Comparison of ENCODE assay signal across 8 cellular contexts in the genomic region with DNA sequence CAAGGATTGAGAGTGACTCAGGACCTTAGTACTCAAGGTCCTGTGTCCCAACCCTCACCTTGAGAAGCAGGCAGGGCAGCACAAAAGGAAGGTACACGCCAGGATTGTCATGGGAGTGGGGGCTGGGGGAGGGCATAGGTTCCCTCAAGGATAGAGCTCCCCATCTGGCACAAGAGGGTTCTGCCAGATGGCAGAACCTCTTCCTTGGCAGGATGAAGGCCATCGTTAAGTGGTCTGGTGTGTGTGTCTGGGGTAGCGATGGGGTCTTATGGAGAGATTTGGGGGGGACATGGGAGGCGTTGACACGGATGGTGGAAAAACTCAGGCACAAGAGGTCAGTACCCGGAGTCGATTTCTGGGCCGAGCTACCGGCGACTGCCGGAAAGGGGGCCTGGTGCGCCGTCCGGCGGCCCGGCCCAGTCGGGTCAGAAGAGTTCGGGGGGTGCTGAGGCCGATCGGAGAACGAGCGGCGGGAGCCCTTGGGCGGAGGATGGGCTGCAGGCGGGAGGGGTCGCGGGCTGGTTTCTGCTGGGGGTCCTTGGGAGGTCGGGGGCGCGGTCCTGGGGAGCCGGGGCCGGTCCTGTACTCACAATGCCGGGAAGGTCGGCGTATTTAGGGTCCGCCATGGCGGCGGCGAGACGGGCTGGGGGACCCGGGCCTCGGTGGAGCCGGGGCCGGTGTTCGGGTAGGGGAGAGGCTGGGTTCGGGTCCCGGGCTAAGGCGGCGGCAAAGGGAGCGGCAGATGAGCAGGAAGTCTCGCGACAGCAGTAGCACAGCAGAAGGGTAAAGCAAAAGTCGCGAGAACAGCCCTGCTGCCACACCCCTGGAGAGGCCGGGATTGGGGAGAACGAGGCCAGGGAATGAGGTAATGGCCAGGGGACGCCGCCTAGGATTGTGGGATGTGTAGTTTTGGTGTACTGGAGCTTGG. TPM values are rescaled to one million over a fixed set of nuclear protein-coding genes. Genes with fewer than 3 reads are reported as not detected.
DNase-seq lines count a peak whose midpoint lies in the region; ATAC-seq, FAIRE-seq and TF ChIP-seq lines count a peak whose summit lies in the region.

A gene (minus strand): TSS at position 755 of the 928 bp plus-strand sequence. CDS start 129 bp downstream, at position 626.

- no peaks in the 10 kb centered on the region for H3F3A ChIP-seq in SU-DHL-6 (ENCODE audit: insufficient read depth)

- peak within 1 kb of the TSS; percentile 99 for H3K4me3 Mint-ChIP-seq in activated naive CD8-positive, alpha-beta T cell treated with anti-CD3 and anti-CD28 coated beads, Interleukin-2, amount 10 ng/mL, durations not matched to agents 7 days and 5 days

- H3K27ac ChIP-seq in SU-DHL-6 (ENCODE audit: low read depth, low read length) (no peak within 1 kb of the TSS; the same call in 1 of the 2 replicates), pancreas (peak within 1 kb of the TSS; percentile 57 to 78 (median 76)), tibial artery (peak within 1 kb of the TSS; percentile 89 to 90)

- peak; percentile 69 for FAIRE-seq in pancreas (lab: Jason Lieb, UNC)

- H3K4me1 ChIP-seq in pancreas: peaks cover 0 to 12% (median 5%) of the 10 kb centered on the region in 3 donors
- peaks cover 0 to 40% (median 28%) of the 10 kb centered on the region in 4 donors for H3K4me1 ChIP-seq in tibial artery

- peak within 1 kb of the TSS; percentile 95 for H3K9ac ChIP-seq in SU-DHL-6 (ENCODE audit: low read length)

- peak within 1 kb of the TSS; percentile 83 for H3K4me2 ChIP-seq in SU-DHL-6 (ENCODE audit: low read depth, low read length, poor library complexity, severe bottlenecking)

- H3K27me3 ChIP-seq in SU-DHL-6 (ENCODE audit: low read length) (no peaks in the 10 kb centered on the region), pancreas (no peaks in the 10 kb centered on the region), tibial artery (peaks cover 0 to 27% of the 10 kb centered on the region in 2 donors)

- H2AFZ ChIP-seq in SU-DHL-6 (ENCODE audit: low read depth, low read length, severe bottlenecking): peak within 1 kb of the TSS; percentile 85

- H4K20me1 ChIP-seq in SU-DHL-6 (ENCODE audit: low read depth, low read length): no peaks in the 10 kb centered on the region

- peaks cover 44% of the 10 kb centered on the region for H3K4me1 Mint-ChIP-seq in activated naive CD8-positive, alpha-beta T cell treated with anti-CD3 and anti-CD28 coated beads, Interleukin-2, amount 10 ng/mL, durations not matched to agents 7 days and 5 days

- 0 to 1% methylated on average over 50 to 58 of the region's 58 CpGs for WGBS in pancreas, 2 donors

- H3K36me3 Mint-ChIP-seq in activated naive CD8-positive, alpha-beta T cell treated with anti-CD3 and anti-CD28 coated beads, Interleukin-2, amount 10 ng/mL, durations not matched to agents 7 days and 5 days: peaks cover 12% of the 10 kb centered on the region

- H3K36me3 ChIP-seq in SU-DHL-6 (ENCODE audit: low read length): no peaks in the 10 kb centered on the region
- H3K36me3 ChIP-seq in pancreas: peaks cover 0 to 3% (median 0%) of the 10 kb centered on the region in 3 donors
- peaks cover 0 to 10% (median 2%) of the 10 kb centered on the region in 3 donors for H3K36me3 ChIP-seq in tibial artery

- H3K27me3 Mint-ChIP-seq in activated naive CD8-positive, alpha-beta T cell treated with anti-CD3 and anti-CD28 coated beads, Interleukin-2, amount 10 ng/mL, durations not matched to agents 7 days and 5 days: peaks cover 24% of the 10 kb centered on the region

- H3K9me3 ChIP-seq in SU-DHL-6 (ENCODE audit: insufficient read depth, low read length) (no peaks in the 10 kb centered on the region), pancreas (no peaks in the 10 kb centered on the region), tibial artery (no peaks in the 10 kb centered on the region)

- no peaks in the 10 kb centered on the region for H3K9me3 Mint-ChIP-seq in activated naive CD8-positive, alpha-beta T cell treated with anti-CD3 and anti-CD28 coated beads, Interleukin-2, amount 10 ng/mL, durations not matched to agents 7 days and 5 days

- H3K79me2 ChIP-seq in SU-DHL-6 (ENCODE audit: insufficient read depth, low read length): peaks cover 24% of the 10 kb centered on the region; the same call in 1 of the 2 replicates

- peak within 1 kb of the TSS; percentile 94 for H3K27ac Mint-ChIP-seq in activated naive CD8-positive, alpha-beta T cell treated with anti-CD3 and anti-CD28 coated beads, Interleukin-2, amount 10 ng/mL, durations not matched to agents 7 days and 5 days

- intact Hi-C loops in Right ventricle myocardium inferior (cut with DNase I): loop anchor here (2.0 to 5.0 kb wide), 2 partner anchors 24 to 59 kb away; a partner anchor contains a TSS
- intact Hi-C loops in pancreas (cut with DNase I): no loop called here
- intact Hi-C loops in tibial artery (cut with DNase I; ENCODE audit: low total_unique reads): no loop called here

- TF ChIP-seq CTCF in GM12872 (IDR thresholded peaks at IDR 0.05; ENCODE audit: insufficient read depth, low read depth, low read length): peak; percentile 42; the same call in 2 of the 3 replicates
- TF ChIP-seq CTCF in SU-DHL-6 (IDR thresholded peaks at IDR 0.05; ENCODE audit: insufficient read depth, low read length, poor library complexity, severe bottlenecking): no peak
- TF ChIP-seq CTCF in pancreas (IDR thresholded peaks at IDR 0.05): no peak
- TF ChIP-seq CTCF in tibial artery (IDR thresholded peaks at IDR 0.05): no peak

- no peaks in the 10 kb centered on the region for H3K9me2 ChIP-seq in SU-DHL-6 (replicated peaks; ENCODE audit: insufficient read depth, low read length)

- ATAC-seq in HG02678 (IDR thresholded peaks at IDR 0.05; ENCODE audit: unreplicated experiment) (peak; percentile 98), Right ventricle myocardium inferior (peak; percentile 99), pancreas (peak; percentile 96 to 98 (median 96))
- ATAC-seq in activated naive CD8-positive, alpha-beta T cell treated with anti-CD3 and anti-CD28 coated beads, Interleukin-2, amount 10 ng/mL, durations not matched to agents 7 days and 5 days (ENCODE audit: low read depth): peak; percentile 96

- H3K4me3 ChIP-seq in SU-DHL-6 (ENCODE audit: insufficient read depth, low read length, poor library complexity, severe bottlenecking): peak within 1 kb of the TSS; percentile 87
- peak within 1 kb of the TSS; percentile 85 to 98 (median 95) for H3K4me3 ChIP-seq in pancreas
- H3K4me3 ChIP-seq in tibial artery: peak within 1 kb of the TSS; percentile 96 to 97

- POLR2A ChIA-PET in activated naive CD8-positive, alpha-beta T cell treated with anti-CD3 and anti-CD28 coated beads, Interleukin-2, amount 10 ng/mL, durations not matched to agents 7 days and 5 days (lab: Charles Lee): interaction anchor here (1.2 to 2.6 kb wide), 6 partner anchors 16 to 195 kb away, joined by 3 to 17 read pairs (median 6); a partner anchor contains a TSS

- DNase-seq in NCI-H128 (lab: John Stamatoyannopoulos, UW; ENCODE audit: unreplicated experiment): peak; percentile 96
- DNase-seq in activated naive CD8-positive, alpha-beta T cell treated with anti-CD3 and anti-CD28 coated beads, Interleukin-2, amount 10 ng/mL, durations not matched to agents 7 days and 5 days: peak; percentile 85
- DNase-seq in Right ventricle myocardium inferior (ENCODE audit: missing footprints): peak; percentile 95
- DNase-seq in pancreas: peak; percentile 86 to 98 (median 96)
- DNase-seq in tibial artery: peak; percentile 98

RNA-seq across cellular contexts. Expression of the gene that starts here (rescaled TPM):
- 10 to 100 TPM; 81.0 to 84.4 TPM for total RNA-seq in activated naive CD8-positive, alpha-beta T cell treated with anti-CD3 and anti-CD28 coated beads, Interleukin-2, amount 10 ng/mL, durations not matched to agents 7 days and 5 days
- total RNA-seq in Right ventricle myocardium inferior: 92.5 TPM
- 10 to 100 TPM; 54.9 to 66.2 (median 63.5) TPM for total RNA-seq in pancreas
- polyA plus RNA-seq in pancreas: 100 to 1,000 TPM in 1 of 2 donors, 10 to 100 TPM in 1; 73.7 to 117 TPM
